ENCODE assay signal across 14 cellular contexts in genomic region chr6:137810554-137811120, GRCh38. TPM values are rescaled to one million over a fixed set of nuclear protein-coding genes. Genes with fewer than 3 reads are reported as not detected.
A peak's percentile ranks its signal among the peaks of the same experiment; 100 is the strongest.
DNase-seq lines count a peak whose midpoint lies in the region; ATAC-seq, FAIRE-seq and TF ChIP-seq lines count a peak whose summit lies in the region.
"Had no signal": no experiment of that assay in that cellular context is flagged by ENCODE, and none has a peak within 500 bp of the region (broad histone marks: within the 10 kb centered on the region; RNA-seq: fewer than 3 reads in every experiment).

No MANE protein-coding gene starts in this region.

- TF ChIP-seq CTCF in NB4 (IDR thresholded peaks at IDR 0.05; ENCODE audit: low read depth, low read length) = no peak
- no peak for TF ChIP-seq CTCF in astrocyte (IDR thresholded peaks at IDR 0.05; ENCODE audit: insufficient read depth, low read depth, low read length)
- no peak for TF ChIP-seq CTCF in spleen (IDR thresholded peaks at IDR 0.05 in 8 of 11, conservative IDR thresholded peaks at IDR 0.05 in 3 of 11)

- ATAC-seq in left colon = no peak
- no peak for ATAC-seq in GM18519 (IDR thresholded peaks at IDR 0.05; ENCODE audit: low FRiP score, unreplicated experiment)

- 94 to 99% (median 97%) methylated on average over 4 of the region's 4 CpGs for WGBS in spleen, 5 donors

- peak overlapping the region; percentile 22 for H3K27ac ChIP-seq in astrocyte (ENCODE audit: low read depth, low read length)
- peak overlapping the region; percentile 50 to 88 (median 81) for H3K27ac ChIP-seq in spleen
- H3K27ac ChIP-seq: thyroid gland had no signal

- no peaks in the 10 kb centered on the region for H3K27me3 Mint-ChIP-seq in astrocyte (ENCODE audit: low read depth, unreplicated experiment)

- H3K4me1 ChIP-seq in astrocyte (ENCODE audit: insufficient read depth, low read length) (peaks cover 22% of the 10 kb centered on the region), spleen (peaks cover 16 to 37% (median 22%) of the 10 kb centered on the region in 6 donors)
- H3K4me1 ChIP-seq: thyroid gland had no signal

- H2AFZ ChIP-seq in astrocyte (ENCODE audit: low read depth, low read length) = no peak overlapping the region

- H3K27me3 ChIP-seq in astrocyte (ENCODE audit: insufficient read depth, low read length) (no peaks in the 10 kb centered on the region), spleen (replicated peaks in 1 of 7) (no peaks in the 10 kb centered on the region)
- H3K27me3 ChIP-seq: thyroid gland had no signal

- TF ChIP-seq POLR2A in NB4 (IDR thresholded peaks at IDR 0.05; ENCODE audit: extremely low read depth, insufficient read length) (no peak), spleen (IDR thresholded peaks at IDR 0.05) (no peak)

- H3K36me3 ChIP-seq in astrocyte (ENCODE audit: insufficient read depth, low read length) (no peaks in the 10 kb centered on the region), spleen (no peaks in the 10 kb centered on the region)
- H3K36me3 ChIP-seq: thyroid gland had no signal

- DNase-seq in SIG-M5 treated with dmso at 0.1 percent for 504 hours (lab: John Stamatoyannopoulos, UW; ENCODE audit: unreplicated experiment) (peak; percentile 11), SIG-M5 (lab: John Stamatoyannopoulos, UW) (no peak), NB4 (ENCODE audit: low read depth) (peak; percentile 63), astrocyte (ENCODE audit: low read depth) (no peak), spleen (no peak), left colon (no peak), NCI-H345 (lab: John Stamatoyannopoulos, UW) (no peak)
- DNase-seq: GOT3, NCI-H510A, occipital lobe, SK-N-SH had no signal

- no peaks in the 10 kb centered on the region for H4K20me1 ChIP-seq in astrocyte (ENCODE audit: insufficient read depth, low read length)

- no peaks in the 10 kb centered on the region for H3K9me3 ChIP-seq in astrocyte (ENCODE audit: insufficient read depth, low read depth, low read length)
- no peaks in the 10 kb centered on the region for H3K9me3 ChIP-seq in spleen
- H3K9me3 ChIP-seq: SK-N-SH, thyroid gland had no signal

- H3K79me2 ChIP-seq in astrocyte (ENCODE audit: insufficient read depth, low read length) = no peaks in the 10 kb centered on the region

- intact Hi-C loops in spleen (cut with DNase I; ENCODE audit: low total_unique reads) = no loop called here
- intact Hi-C loops in left colon (cut with DNase I, micrococcal nuclease) = no loop called here

- H3K9ac ChIP-seq in astrocyte (ENCODE audit: low read length) = no peak overlapping the region
- H3K9ac ChIP-seq: SK-N-SH had no signal

- H3K4me1 Mint-ChIP-seq in astrocyte (ENCODE audit: low read depth, unreplicated experiment) = peaks cover 24% of the 10 kb centered on the region

- FAIRE-seq in astrocyte (lab: Jason Lieb, UNC) = no peak
- FAIRE-seq: bronchial epithelial cell had no signal

- peak overlapping the region; percentile 13 for H3K27ac Mint-ChIP-seq in astrocyte (ENCODE audit: unreplicated experiment)

- H3K4me3 ChIP-seq in NB4 (ENCODE audit: low read depth, low read length) = peak overlapping the region; percentile 58
- H3K4me3 ChIP-seq in astrocyte (ENCODE audit: insufficient read depth, low read depth, low read length) = peak overlapping the region; percentile 27
- H3K4me3 ChIP-seq in spleen = no peak overlapping the region
- H3K4me3 ChIP-seq: thyroid gland had no signal

- no peak overlapping the region for H3K4me2 ChIP-seq in astrocyte (ENCODE audit: low read length)

- H3K9me3 Mint-ChIP-seq in astrocyte (ENCODE audit: unreplicated experiment) = peaks cover 3% of the 10 kb centered on the region

- H3K4me3 Mint-ChIP-seq in astrocyte (ENCODE audit: unreplicated experiment) = no peak overlapping the region

- H3K36me3 Mint-ChIP-seq in astrocyte (ENCODE audit: low read depth, unreplicated experiment) = no peaks in the 10 kb centered on the region

RNA-seq across cellular contexts. Expression of gene TNFAIP3, which starts 56.4 kb away (rescaled TPM):
- 16.2 and 16.8 TPM in 2 replicates for total RNA-seq in astrocyte
- total RNA-seq in spleen = 100 to 1,000 TPM in 3 of 7 donors, 10 to 100 TPM in 4; 41.1 to 133 (median 69.0) TPM
- 10 to 100 TPM; 23.2 to 31.9 (median 25.0) TPM for polyA plus RNA-seq in spleen
- total RNA-seq in left colon = 10 to 100 TPM; 36.1 to 45.7 TPM

Comparison
In these comparisons a context has a peak if more than half of its experiments do, and no peak if none do; other contexts are left out.
1. DNase-seq: peak in SIG-M5 treated with dmso at 0.1 percent for 504 hours (single experiment) and NB4 (single experiment); none in SIG-M5 (single experiment), astrocyte (single experiment), spleen (single experiment), left colon (0 of 2) and NCI-H345 (single experiment).
2. H3K4me3 ChIP-seq: peak in NB4 (single experiment) and astrocyte (single experiment); none in spleen (0 of 8).